24 cellular contexts compared by ENCODE assay signal in the genomic region with DNA sequence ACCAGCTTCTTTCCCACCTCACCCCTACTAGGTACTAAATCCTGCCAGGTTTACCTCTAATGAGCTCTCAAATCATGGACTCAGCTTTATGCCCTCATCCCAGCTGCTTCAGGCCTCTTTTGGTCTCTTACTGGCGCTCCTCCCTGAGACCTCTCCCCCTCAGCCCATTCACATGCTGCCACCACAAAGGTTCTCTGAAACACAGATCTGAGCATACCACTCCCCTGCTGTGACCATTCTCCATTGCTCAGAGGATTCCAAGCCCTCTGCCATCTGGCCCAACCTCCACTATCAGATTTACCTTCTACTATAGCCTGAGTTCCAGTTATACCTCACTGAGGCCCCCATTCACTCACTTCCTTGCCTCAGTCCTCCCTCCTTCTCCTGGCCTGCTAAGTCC.
DNase-seq lines count a peak whose midpoint lies in the region; ATAC-seq and TF ChIP-seq lines count a peak whose summit lies in the region.
"Had no signal": no experiment of that assay in that cellular context is flagged by ENCODE, and none has a peak within 500 bp of the region (broad histone marks: within the 10 kb centered on the region; RNA-seq: fewer than 3 reads in every experiment).

No MANE protein-coding gene starts in this region.

- WGBS in adrenal gland, 4 donors, result 97 to 100% (median 100%) methylated on average over 1 of the region's 1 CpG

- H3K4me3 Mint-ChIP-seq in activated CD4-positive, alpha-beta T cell treated with anti-CD3 and anti-CD28 coated beads, Interleukin-2, amount 10 ng/mL, durations not matched to agents 24 days and 14 days, result no peak overlapping the region
- no peak overlapping the region for H3K4me3 Mint-ChIP-seq in activated CD4-positive, alpha-beta T cell treated with anti-CD3 and anti-CD28 coated beads, Interleukin-2, amount 10 ng/mL, durations not matched to agents 7 days and 5 days
- H3K4me3 Mint-ChIP-seq in natural killer cell treated with Interleukin-12 subunit alpha and Interleukin-12 subunit beta and Interleukin-15 and Interleukin-18, amount 100 ng/mL, for 72 hours, result peak overlapping the region; percentile 58
- no peak overlapping the region for H3K4me3 Mint-ChIP-seq in nephron progenitor cell

- H3K27me3 ChIP-seq in OCI-LY1 (ENCODE audit: insufficient read depth, low read length) (no peaks in the 10 kb centered on the region), adrenal gland (no peaks in the 10 kb centered on the region)
- H3K27me3 ChIP-seq: brain microvascular endothelial cell, gastrocnemius medialis had no signal

- POLR2A ChIA-PET in activated CD4-positive, alpha-beta T cell treated with anti-CD3 and anti-CD28 coated beads, Interleukin-2, amount 10 ng/mL, durations not matched to agents 7 days and 5 days (lab: Charles Lee), result no interaction called here

- H4K20me1 ChIP-seq in OCI-LY1 (ENCODE audit: insufficient read depth, low read length), result no peaks in the 10 kb centered on the region

- no peak for TF ChIP-seq POLR2A in adrenal gland (IDR thresholded peaks at IDR 0.05)

- H3K4me1 Mint-ChIP-seq in activated CD4-positive, alpha-beta T cell treated with anti-CD3 and anti-CD28 coated beads, Interleukin-2, amount 10 ng/mL, durations not matched to agents 24 days and 14 days, result peaks cover 71% of the 10 kb centered on the region
- peaks cover 81% of the 10 kb centered on the region for H3K4me1 Mint-ChIP-seq in activated CD4-positive, alpha-beta T cell treated with anti-CD3 and anti-CD28 coated beads, Interleukin-2, amount 10 ng/mL, durations not matched to agents 7 days and 5 days
- H3K4me1 Mint-ChIP-seq in natural killer cell treated with Interleukin-12 subunit alpha and Interleukin-12 subunit beta and Interleukin-15 and Interleukin-18, amount 100 ng/mL, for 72 hours (ENCODE audit: low read depth in 2 of 2), result peaks cover 76 to 90% of the 10 kb centered on the region in 2 donors
- no peaks in the 10 kb centered on the region for H3K4me1 Mint-ChIP-seq in nephron progenitor cell

- H3K36me3 ChIP-seq in OCI-LY1 (ENCODE audit: insufficient read depth, low read length) (peaks cover 5% of the 10 kb centered on the region; the same call in 1 of the 2 replicates), adrenal gland (replicated peaks in 1 of 2) (no peaks in the 10 kb centered on the region)
- H3K36me3 ChIP-seq: brain microvascular endothelial cell, gastrocnemius medialis had no signal

- no peak overlapping the region for H3K9ac ChIP-seq in OCI-LY1 (ENCODE audit: low read length)

- no peak for ATAC-seq in natural killer cell treated with Interleukin-12 subunit alpha and Interleukin-12 subunit beta and Interleukin-15 and Interleukin-18, amount 100 ng/mL, for 72 hours
- no peak for ATAC-seq in HG02763 (IDR thresholded peaks at IDR 0.05; ENCODE audit: unreplicated experiment)
- ATAC-seq: activated CD4-positive, CD25-positive, alpha-beta regulatory T cell treated with anti-CD3 and anti-CD28 coated beads, Interleukin-2, amount 50 U/mL, for 24 hours; gastrocnemius medialis; HCT116; PC-3 had no signal

- no peak overlapping the region for H3K4me3 ChIP-seq in OCI-LY1 (ENCODE audit: low read depth, low read length, poor library complexity, severe bottlenecking)
- H3K4me3 ChIP-seq in adrenal gland, result no peak overlapping the region
- H3K4me3 ChIP-seq: gastrocnemius medialis had no signal

- intact Hi-C loops in activated CD4-positive, alpha-beta T cell treated with anti-CD3 and anti-CD28 coated beads, Interleukin-2, amount 10 ng/mL, durations not matched to agents 24 days and 14 days (cut with micrococcal nuclease), result loop anchor here (5.0 to 10.0 kb wide), 3 partner anchors 191 to 569 kb away; partner anchors contain the start of genes MARS2 and PGAP1
- intact Hi-C loops in adrenal gland (cut with DNase I), result no loop called here

- CTCF ChIA-PET in activated CD4-positive, alpha-beta T cell treated with anti-CD3 and anti-CD28 coated beads, Interleukin-2, amount 10 ng/mL, durations not matched to agents 7 days and 5 days (lab: Charles Lee), result interaction anchor here (0.8 to 1.6 kb wide), 2 partner anchors 18 to 26 kb away, joined by 3 read pairs; no protein-coding TSS in a partner anchor

- peak overlapping the region; percentile 54 for H3K27ac ChIP-seq in OCI-LY1 (ENCODE audit: low read depth, low read length, poor library complexity, severe bottlenecking)
- peak overlapping the region; percentile 50 to 87 (median 75) for H3K27ac ChIP-seq in adrenal gland
- H3K27ac ChIP-seq: brain microvascular endothelial cell, C4-2B, gastrocnemius medialis, HL-60 had no signal

- H3K27ac Mint-ChIP-seq in activated CD4-positive, alpha-beta T cell treated with anti-CD3 and anti-CD28 coated beads, Interleukin-2, amount 10 ng/mL, durations not matched to agents 24 days and 14 days, result peak overlapping the region; percentile 6
- no peak overlapping the region for H3K27ac Mint-ChIP-seq in activated CD4-positive, alpha-beta T cell treated with anti-CD3 and anti-CD28 coated beads, Interleukin-2, amount 10 ng/mL, durations not matched to agents 7 days and 5 days
- H3K27ac Mint-ChIP-seq in natural killer cell treated with Interleukin-12 subunit alpha and Interleukin-12 subunit beta and Interleukin-15 and Interleukin-18, amount 100 ng/mL, for 72 hours, result peak overlapping the region; percentile 64 to 89
- H3K27ac Mint-ChIP-seq in nephron progenitor cell, result no peak overlapping the region

- no peaks in the 10 kb centered on the region for H3F3A ChIP-seq in OCI-LY1 (ENCODE audit: insufficient read depth, low read length)

- no peak overlapping the region for H3K4me2 ChIP-seq in OCI-LY1 (ENCODE audit: low read length)

- no peaks in the 10 kb centered on the region for H3K27me3 Mint-ChIP-seq in activated CD4-positive, alpha-beta T cell treated with anti-CD3 and anti-CD28 coated beads, Interleukin-2, amount 10 ng/mL, durations not matched to agents 24 days and 14 days
- H3K27me3 Mint-ChIP-seq in activated CD4-positive, alpha-beta T cell treated with anti-CD3 and anti-CD28 coated beads, Interleukin-2, amount 10 ng/mL, durations not matched to agents 7 days and 5 days, result no peaks in the 10 kb centered on the region
- no peaks in the 10 kb centered on the region for H3K27me3 Mint-ChIP-seq in natural killer cell treated with Interleukin-12 subunit alpha and Interleukin-12 subunit beta and Interleukin-15 and Interleukin-18, amount 100 ng/mL, for 72 hours
- H3K27me3 Mint-ChIP-seq in nephron progenitor cell (ENCODE audit: low read depth, poor library complexity), result peaks cover 8% of the 10 kb centered on the region

- no peaks in the 10 kb centered on the region for H3K9me3 Mint-ChIP-seq in activated CD4-positive, alpha-beta T cell treated with anti-CD3 and anti-CD28 coated beads, Interleukin-2, amount 10 ng/mL, durations not matched to agents 24 days and 14 days
- H3K9me3 Mint-ChIP-seq in activated CD4-positive, alpha-beta T cell treated with anti-CD3 and anti-CD28 coated beads, Interleukin-2, amount 10 ng/mL, durations not matched to agents 7 days and 5 days, result no peaks in the 10 kb centered on the region
- no peaks in the 10 kb centered on the region for H3K9me3 Mint-ChIP-seq in natural killer cell treated with Interleukin-12 subunit alpha and Interleukin-12 subunit beta and Interleukin-15 and Interleukin-18, amount 100 ng/mL, for 72 hours
- H3K9me3 Mint-ChIP-seq in nephron progenitor cell, result no peaks in the 10 kb centered on the region

- H3K9me2 ChIP-seq in OCI-LY1 (ENCODE audit: low read depth, low read length), result no peaks in the 10 kb centered on the region

- no peaks in the 10 kb centered on the region for H3K79me2 ChIP-seq in OCI-LY1 (ENCODE audit: insufficient read depth, low read length)

- no peak overlapping the region for H2AFZ ChIP-seq in OCI-LY1 (ENCODE audit: low read length)

- peaks cover 58% of the 10 kb centered on the region for H3K4me1 ChIP-seq in OCI-LY1 (ENCODE audit: insufficient read depth, low read length, severe bottlenecking)
- peaks cover 31 to 42% of the 10 kb centered on the region in 2 donors for H3K4me1 ChIP-seq in adrenal gland (replicated peaks in 1 of 2)
- H3K4me1 ChIP-seq: gastrocnemius medialis had no signal

- peaks cover 48% of the 10 kb centered on the region for H3K36me3 Mint-ChIP-seq in activated CD4-positive, alpha-beta T cell treated with anti-CD3 and anti-CD28 coated beads, Interleukin-2, amount 10 ng/mL, durations not matched to agents 24 days and 14 days (ENCODE audit: low read depth)
- H3K36me3 Mint-ChIP-seq in activated CD4-positive, alpha-beta T cell treated with anti-CD3 and anti-CD28 coated beads, Interleukin-2, amount 10 ng/mL, durations not matched to agents 7 days and 5 days (ENCODE audit: low read depth), result peaks cover 70% of the 10 kb centered on the region
- H3K36me3 Mint-ChIP-seq in natural killer cell treated with Interleukin-12 subunit alpha and Interleukin-12 subunit beta and Interleukin-15 and Interleukin-18, amount 100 ng/mL, for 72 hours, result peaks cover 22% of the 10 kb centered on the region
- no peaks in the 10 kb centered on the region for H3K36me3 Mint-ChIP-seq in nephron progenitor cell (ENCODE audit: low read depth)

- no peaks in the 10 kb centered on the region for H3K9me3 ChIP-seq in OCI-LY1 (ENCODE audit: low read length)
- no peaks in the 10 kb centered on the region for H3K9me3 ChIP-seq in adrenal gland (replicated peaks in 1 of 3)
- H3K9me3 ChIP-seq: gastrocnemius medialis had no signal

- TF ChIP-seq CTCF in OCI-LY1 (IDR thresholded peaks at IDR 0.05; ENCODE audit: low read length) (no peak), adrenal gland (IDR thresholded peaks at IDR 0.05) (no peak), nephron progenitor cell (IDR thresholded peaks at IDR 0.05) (no peak)

- DNase-seq in activated CD4-positive, alpha-beta T cell treated with anti-CD3 and anti-CD28 coated beads, Interleukin-2, amount 10 ng/mL, durations not matched to agents 24 days and 14 days, result no peak
- DNase-seq in activated CD4-positive, alpha-beta T cell treated with anti-CD3 and anti-CD28 coated beads, Interleukin-2, amount 10 ng/mL, durations not matched to agents 7 days and 5 days, result no peak
- DNase-seq in adrenal gland (no peak), nephron progenitor cell (no peak), cerebellar nuclear complex (lab: John Stamatoyannopoulos, UW) (no peak)
- no peak for DNase-seq in natural killer cell treated with Interleukin-12 subunit alpha and Interleukin-12 subunit beta and Interleukin-15 and Interleukin-18, amount 100 ng/mL, for 72 hours (ENCODE audit: low spot score)
- DNase-seq: activated CD8-positive, alpha-beta memory T cell treated with anti-CD3 and anti-CD28 coated beads, Interleukin-2, amount 50 U/mL, for 48 hours; brain microvascular endothelial cell; dermis blood vessel endothelial cell; DMS53; gastrocnemius medialis; left cardiac atrium; MM.1S; NCI-H146; NCI-H2171 treated with DMSO at 0.1 percent for 48 hours; nucleus accumbens; PC-3; retina had no signal

Comparison
In these comparisons a context has a peak if more than half of its experiments do, and no peak if none do; other contexts are left out.
1. H3K27ac Mint-ChIP-seq: peak in activated CD4-positive, alpha-beta T cell treated with anti-CD3 and anti-CD28 coated beads, Interleukin-2, amount 10 ng/mL, durations not matched to agents 24 days and 14 days (single experiment) and natural killer cell treated with Interleukin-12 subunit alpha and Interleukin-12 subunit beta and Interleukin-15 and Interleukin-18, amount 100 ng/mL, for 72 hours (2 of 2); none in activated CD4-positive, alpha-beta T cell treated with anti-CD3 and anti-CD28 coated beads, Interleukin-2, amount 10 ng/mL, durations not matched to agents 7 days and 5 days (single experiment) and nephron progenitor cell (single experiment).